In the genomic region with DNA sequence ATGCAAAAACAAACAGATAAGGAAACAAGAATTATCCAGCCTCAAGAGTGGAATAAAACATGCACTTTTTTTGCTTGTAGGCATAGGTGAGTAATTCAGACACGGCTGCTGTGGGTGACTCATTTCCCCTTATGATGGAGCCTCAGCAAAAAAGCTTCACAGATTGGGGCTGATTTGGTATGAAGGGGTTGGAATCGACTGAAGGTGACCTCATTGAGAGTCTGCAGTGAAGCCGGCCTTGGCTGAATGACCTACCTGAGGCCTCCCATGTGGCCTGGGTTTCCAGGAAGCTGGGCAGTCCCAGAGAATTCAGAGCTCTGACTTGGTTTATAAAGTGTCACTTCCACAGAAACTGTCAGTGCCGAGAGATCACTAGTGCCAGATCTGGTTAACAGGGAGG, we compare ENCODE assay signal across 9 cellular contexts. TPM values are rescaled to one million over a fixed set of nuclear protein-coding genes. Genes with fewer than 3 reads are reported as not detected.
A peak's percentile ranks its signal among the peaks of the same experiment; 100 is the strongest.
DNase-seq lines count a peak whose midpoint lies in the region; ATAC-seq and TF ChIP-seq lines count a peak whose summit lies in the region.
"Had no signal": no experiment of that assay in that cellular context is flagged by ENCODE, and none has a peak within 500 bp of the region (broad histone marks: within the 10 kb centered on the region; RNA-seq: fewer than 3 reads in every experiment).

No MANE protein-coding gene starts in this region.

- no peak for ATAC-seq in HG03457 (IDR thresholded peaks at IDR 0.05; ENCODE audit: unreplicated experiment)

- intact Hi-C loops in lower leg skin (cut with DNase I; ENCODE audit: low total_unique reads) = no loop called here

- TF ChIP-seq CTCF in GM10266 (IDR thresholded peaks at IDR 0.05; ENCODE audit: control insufficient read depth, insufficient read depth, low read depth, missing control alignments) (no peak), lower leg skin (IDR thresholded peaks at IDR 0.05) (no peak)

- TF ChIP-seq POLR2A in lower leg skin (IDR thresholded peaks at IDR 0.05) = no peak

- no peak overlapping the region for H3K4me3 ChIP-seq in lower leg skin (ENCODE audit: low read depth, poor library complexity, severe bottlenecking)

- DNase-seq in GM10266 (ENCODE audit: extremely low spot score) = peak; percentile 48
- peak; percentile 34 for DNase-seq in RPMI8226
- DNase-seq in amniotic epithelial cell (ENCODE audit: low read depth) = peak; percentile 44
- peak; percentile 57 to 71 for DNase-seq in stimulated activated CD4-positive, alpha-beta T cell treated with anti-CD3 and anti-CD28 coated beads, Interleukin-2, amount 100 ng/mL, for 24 hours
- DNase-seq in UCSD-AML1 (lab: John Stamatoyannopoulos, UW; ENCODE audit: unreplicated experiment) = no peak
- DNase-seq in lower leg skin (ENCODE audit: low spot score in 2 of 2) = no peak
- no peak for DNase-seq in NCI-H526 treated with DMSO at 0.1 percent for 48 hours (lab: John Stamatoyannopoulos, UW)

- WGBS in lower leg skin, 2 donors = 27 to 40% methylated on average over 4 of the region's 4 CpGs

RNA-seq across cellular contexts. Expression of a gene that starts 34.2 kb away (rescaled TPM):
- total RNA-seq in lower leg skin = not detected
- total RNA-seq: myocyte had no signal

Comparison
In these comparisons a context has a peak if more than half of its experiments do, and no peak if none do; other contexts are left out.
1. DNase-seq: peak in GM10266 (single experiment), RPMI8226 (single experiment), amniotic epithelial cell (single experiment) and stimulated activated CD4-positive, alpha-beta T cell treated with anti-CD3 and anti-CD28 coated beads, Interleukin-2, amount 100 ng/mL, for 24 hours (2 of 2); none in UCSD-AML1 (single experiment), lower leg skin (0 of 2) and NCI-H526 treated with DMSO at 0.1 percent for 48 hours (single experiment).